In the genomic region with DNA sequence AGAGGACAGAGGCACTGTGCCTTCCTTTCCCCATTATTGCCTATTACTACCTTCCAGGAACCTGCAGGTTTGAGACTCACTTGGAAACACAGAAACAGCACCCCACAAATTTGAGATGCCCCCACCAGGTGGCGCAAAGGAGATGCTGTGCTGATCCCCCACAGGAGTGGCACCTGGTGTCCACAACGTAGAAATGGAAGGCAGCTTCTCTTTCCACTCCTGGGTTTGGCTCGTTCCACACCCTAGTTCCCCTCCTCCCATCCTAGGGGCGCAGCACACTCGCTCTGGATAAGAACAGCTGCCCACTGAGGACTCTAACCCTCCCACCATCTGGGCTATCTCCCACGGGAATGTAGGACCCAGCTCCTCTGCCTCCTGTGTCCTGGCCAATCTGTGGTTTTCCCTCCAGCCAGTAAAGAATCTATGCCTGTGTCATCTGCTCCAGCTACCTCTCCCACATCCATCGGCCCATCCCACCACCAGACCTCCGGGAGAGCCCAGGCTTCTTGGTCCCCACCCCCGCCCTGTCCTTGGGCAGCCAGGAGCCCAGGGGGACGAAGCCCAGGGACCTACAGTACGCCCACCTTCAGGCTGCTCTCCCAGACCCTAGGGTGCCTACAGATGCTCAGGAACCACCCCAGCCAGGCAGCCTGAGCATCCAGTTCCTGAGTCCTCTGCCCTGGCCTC, we compare ENCODE assay signal across 8 cellular contexts. TPM values are rescaled to one million over a fixed set of nuclear protein-coding genes. Genes with fewer than 3 reads are reported as not detected.
DNase-seq lines count a peak whose midpoint lies in the region; ATAC-seq and TF ChIP-seq lines count a peak whose summit lies in the region.

No MANE protein-coding gene starts in this region.

- intact Hi-C loops in activated CD4-positive, alpha-beta T cell treated with anti-CD3 and anti-CD28 coated beads for 36 hours (cut with DNase I, micrococcal nuclease), result loop anchor here (1.0 to 5.0 kb wide), 5 partner anchors 19 to 386 kb away; a partner anchor contains a TSS

- peak; percentile 88 for TF ChIP-seq CTCF in HFF-Myc (IDR thresholded peaks at IDR 0.05; ENCODE audit: low read depth, low read length, missing control alignments)

- CTCF ChIA-PET in activated CD4-positive, alpha-beta T cell treated with anti-CD3 and anti-CD28 coated beads for 36 hours (lab: Charles Lee), result interaction anchor here (0.5 to 3.8 kb wide), 21 partner anchors 9 to 859 kb away, joined by 3 to 20 read pairs (median 4); a partner anchor contains a TSS

- peaks cover 29% of the 10 kb centered on the region for H3K4me1 Mint-ChIP-seq in activated CD4-positive, alpha-beta T cell treated with anti-CD3 and anti-CD28 coated beads for 36 hours

- peak; percentile 60 for ATAC-seq in activated CD4-positive, alpha-beta T cell treated with anti-CD3 and anti-CD28 coated beads for 36 hours
- no peak for ATAC-seq in HG03108 (IDR thresholded peaks at IDR 0.05; ENCODE audit: unreplicated experiment)

- peak overlapping the region; percentile 62 for H3K4me3 Mint-ChIP-seq in activated CD4-positive, alpha-beta T cell treated with anti-CD3 and anti-CD28 coated beads for 36 hours

- peaks cover 3% of the 10 kb centered on the region for H3K36me3 Mint-ChIP-seq in activated CD4-positive, alpha-beta T cell treated with anti-CD3 and anti-CD28 coated beads for 36 hours (ENCODE audit: low read depth)

- H3K4me3 ChIP-seq in HFF-Myc (replicated peaks; ENCODE audit: low read depth, low read length), result peak overlapping the region; percentile 100

- POLR2A ChIA-PET in activated CD4-positive, alpha-beta T cell treated with anti-CD3 and anti-CD28 coated beads for 36 hours (lab: Charles Lee), result no interaction called here

- H3K27me3 Mint-ChIP-seq in activated CD4-positive, alpha-beta T cell treated with anti-CD3 and anti-CD28 coated beads for 36 hours, result no peaks in the 10 kb centered on the region

- peak; percentile 80 for DNase-seq in Ammon's horn (ENCODE audit: low spot score)
- peak; percentile 64 for DNase-seq in HFF-Myc (ENCODE audit: extremely low read depth, low read depth)
- DNase-seq in NCI-H524 (lab: John Stamatoyannopoulos, UW), result peak; percentile 96 to 98
- DNase-seq in activated CD4-positive, alpha-beta T cell treated with anti-CD3 and anti-CD28 coated beads for 36 hours, result peak; percentile 95
- DNase-seq in left kidney (ENCODE audit: low read depth, low spot score), result peak; percentile 94
- DNase-seq in stimulated activated CD4-positive, alpha-beta T cell treated with anti-CD3 and anti-CD28 coated beads, Interleukin-2, amount 100 ng/mL, for 24 hours, result peak; percentile 95

- H3K9me3 Mint-ChIP-seq in activated CD4-positive, alpha-beta T cell treated with anti-CD3 and anti-CD28 coated beads for 36 hours (ENCODE audit: low read depth), result no peaks in the 10 kb centered on the region

- H3K27ac Mint-ChIP-seq in activated CD4-positive, alpha-beta T cell treated with anti-CD3 and anti-CD28 coated beads for 36 hours, result peak overlapping the region; percentile 86

- peak overlapping the region; percentile 98 for H3K27ac ChIP-seq in cingulate gyrus (ENCODE audit: low read depth, low read length)

RNA-seq across cellular contexts. Expression of a gene that starts 0.7 kb away (rescaled TPM):
- 10 to 100 TPM; 12.8 to 13.7 TPM for total RNA-seq in activated CD4-positive, alpha-beta T cell treated with anti-CD3 and anti-CD28 coated beads for 36 hours

RNA-seq across cellular contexts. Expression of a gene that starts 1.5 kb away (rescaled TPM):
- 10 to 100 TPM; 52.8 to 52.9 TPM for total RNA-seq in activated CD4-positive, alpha-beta T cell treated with anti-CD3 and anti-CD28 coated beads for 36 hours

RNA-seq across cellular contexts. Expression of a gene that starts 33.4 kb away (rescaled TPM):
- 1 to 10 TPM; 6.3 to 6.9 TPM for total RNA-seq in activated CD4-positive, alpha-beta T cell treated with anti-CD3 and anti-CD28 coated beads for 36 hours

RNA-seq across cellular contexts. Expression of a gene that starts 33.9 kb away (rescaled TPM):
- total RNA-seq in activated CD4-positive, alpha-beta T cell treated with anti-CD3 and anti-CD28 coated beads for 36 hours, result 100 to 1,000 TPM; 125 to 300 TPM

RNA-seq across cellular contexts. Expression of a gene that starts 48.2 kb away (rescaled TPM):
- total RNA-seq in activated CD4-positive, alpha-beta T cell treated with anti-CD3 and anti-CD28 coated beads for 36 hours, result 10 to 100 TPM; 29.7 to 34.8 TPM
